In the genomic region with DNA sequence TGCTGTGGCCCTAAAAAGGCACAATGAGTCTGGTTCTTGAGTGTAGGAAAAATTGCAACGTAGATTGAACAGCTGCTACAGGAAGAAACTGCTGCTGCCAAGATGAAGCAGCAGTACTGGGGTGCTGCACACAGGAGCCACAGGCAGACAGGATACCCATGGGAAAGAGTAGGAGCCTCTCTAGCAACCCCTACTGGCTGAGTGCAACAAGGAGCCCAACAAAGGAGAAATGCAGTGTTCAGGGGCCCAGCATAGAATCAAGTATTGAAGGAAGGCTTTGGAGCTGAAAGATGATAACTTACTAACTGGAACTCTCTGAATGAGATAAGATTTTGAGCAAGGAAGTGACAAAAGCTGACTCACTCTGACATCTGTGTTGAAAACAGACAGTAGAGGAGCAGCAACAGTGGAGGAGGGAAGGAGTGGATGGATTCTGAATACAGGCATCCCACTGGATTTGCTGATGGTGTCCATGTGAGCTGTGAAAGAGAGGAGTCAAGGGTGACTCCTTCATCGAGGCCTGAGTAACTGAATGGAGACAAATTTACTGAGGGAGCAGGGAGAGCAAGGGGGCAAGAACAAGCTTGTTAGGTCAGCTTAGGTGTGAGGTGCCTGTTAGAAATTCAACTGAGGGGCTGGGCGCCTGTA, we compare ENCODE assay signal across 8 cellular contexts.
DNase-seq lines count a peak whose midpoint lies in the region; ATAC-seq and TF ChIP-seq lines count a peak whose summit lies in the region.

No MANE protein-coding gene starts in this region.

- H3K23ac ChIP-seq in H9 (ENCODE audit: insufficient read length, low read depth, low read length) = no peak overlapping the region

- no peak overlapping the region for H2BK15ac ChIP-seq in H9 (ENCODE audit: low read depth, low read length)

- no peaks in the 10 kb centered on the region for H4K20me1 ChIP-seq in H9 (ENCODE audit: control insufficient read depth, insufficient read depth, insufficient read length)

- no peak overlapping the region for H3K4ac ChIP-seq in H9 (ENCODE audit: low read depth, low read length)

- no peaks in the 10 kb centered on the region for H3K9me3 Mint-ChIP-seq in Calu3 (ENCODE audit: low read depth, unreplicated experiment)
- peaks cover 5 to 11% of the 10 kb centered on the region in 2 experiments; a peak in 4 of 5 replicates for H3K9me3 Mint-ChIP-seq in H9

- H3K9ac ChIP-seq in H9 (ENCODE audit: extremely low read depth, insufficient read length, low read length) (no peak overlapping the region), adipocyte (ENCODE audit: low read length) (peak overlapping the region; percentile 30), liver (ENCODE audit: low read depth in 1 of 2, low read length in 2 of 2) (no peak overlapping the region)

- H4K91ac ChIP-seq in H9 (ENCODE audit: insufficient read length, low read depth, low read length) = no peak overlapping the region

- no peak overlapping the region for H3K4me2 ChIP-seq in H9 (ENCODE audit: insufficient read depth, insufficient read length, low read length)

- ATAC-seq in Panc1 (no peak), HG02970 (IDR thresholded peaks at IDR 0.05; ENCODE audit: low FRiP score, unreplicated experiment) (no peak)

- no peak overlapping the region for H2AK5ac ChIP-seq in H9 (ENCODE audit: insufficient read length, low read length)

- CTCF ChIA-PET in Calu3 (lab: Charles Lee) = no interaction called here
- CTCF ChIA-PET in Panc1 (lab: Charles Lee) = interaction anchor here (0.6 kb wide), 1 partner anchor 91 kb away, joined by 8 read pairs; no protein-coding TSS in a partner anchor

- H3K36me3 ChIP-seq in Panc1 (ENCODE audit: control insufficient read depth, insufficient read depth, low read length) = no peaks in the 10 kb centered on the region
- no peaks in the 10 kb centered on the region for H3K36me3 ChIP-seq in adipocyte (ENCODE audit: control insufficient read depth, insufficient read depth, low read length, severe bottlenecking)
- no peaks in the 10 kb centered on the region for H3K36me3 ChIP-seq in liver (ENCODE audit: control insufficient read depth in 4 of 4, insufficient read depth in 3 of 4, low read depth in 1 of 4, low read length in 3 of 4)
- no peaks in the 10 kb centered on the region for H3K36me3 ChIP-seq in transverse colon

- no peak overlapping the region for H3K14ac ChIP-seq in H9 (ENCODE audit: insufficient read depth, low read length)

- no peak overlapping the region for H4K8ac ChIP-seq in H9 (replicated peaks; ENCODE audit: insufficient read length, low read depth, low read length)

- POLR2A ChIA-PET in Panc1 (lab: Charles Lee) = no interaction called here

- no peak overlapping the region for H3K18ac ChIP-seq in H9 (ENCODE audit: insufficient read length, low read depth, low read length)

- H3K27me3 Mint-ChIP-seq in Calu3 (ENCODE audit: unreplicated experiment) (no peaks in the 10 kb centered on the region), H9 (ENCODE audit: low read depth) (no peaks in the 10 kb centered on the region; the same call in 1 of the 2 replicates)

- peaks cover 10% of the 10 kb centered on the region for H3K4me1 Mint-ChIP-seq in Calu3 (ENCODE audit: low read depth, unreplicated experiment)
- H3K4me1 Mint-ChIP-seq in H9 = peaks cover 19 to 28% of the 10 kb centered on the region in 2 experiments

- H3K79me2 ChIP-seq in H9 (ENCODE audit: insufficient read depth, low read length) = no peaks in the 10 kb centered on the region

- H3K4me1 ChIP-seq in H9 (ENCODE audit: insufficient read depth, low read length) = no peaks in the 10 kb centered on the region; the same call in 1 of the 2 replicates
- H3K4me1 ChIP-seq in Panc1 (ENCODE audit: control insufficient read depth, insufficient read depth, low read length) = no peaks in the 10 kb centered on the region
- peaks cover 69% of the 10 kb centered on the region for H3K4me1 ChIP-seq in adipocyte (ENCODE audit: control insufficient read depth, insufficient read depth, low read length)
- peaks cover 0 to 2% (median 0%) of the 10 kb centered on the region in 4 donors for H3K4me1 ChIP-seq in liver (ENCODE audit: control insufficient read depth in 4 of 4, insufficient read depth in 4 of 4, low read length in 3 of 4)
- peaks cover 0 to 9% (median 0%) of the 10 kb centered on the region in 4 donors for H3K4me1 ChIP-seq in transverse colon

- intact Hi-C loops in Calu3 (cut with micrococcal nuclease; ENCODE audit: unreplicated experiment) (no loop called here), Panc1 (cut with micrococcal nuclease; ENCODE audit: unreplicated experiment) (no loop called here), transverse colon (cut with DNase I; ENCODE audit: low total_unique reads) (no loop called here)

- H3K9me3 ChIP-seq in H9 (ENCODE audit: control insufficient read depth, low read depth, low read length) (no peaks in the 10 kb centered on the region), Panc1 (ENCODE audit: control insufficient read depth, insufficient read depth, low read depth, low read length) (no peaks in the 10 kb centered on the region), adipocyte (ENCODE audit: control insufficient read depth, low read length) (no peaks in the 10 kb centered on the region), liver (ENCODE audit: control insufficient read depth in 4 of 4, low read length in 3 of 4) (no peaks in the 10 kb centered on the region), transverse colon (no peaks in the 10 kb centered on the region)

- no peak overlapping the region for H3T11ph ChIP-seq in H9 (ENCODE audit: low read length)

- no peak overlapping the region for H3K56ac ChIP-seq in H9 (ENCODE audit: insufficient read length, low read depth, low read length)

- no peaks in the 10 kb centered on the region for H3K23me2 ChIP-seq in H9 (ENCODE audit: insufficient read length, low read depth, low read length, poor library complexity, severe bottlenecking)

- in situ Hi-C loops in Panc1 (cut with HindIII; ENCODE audit: low pct_unique_long_range_greater_than_20kb, low sequenced_read_pairs) = no loop called here
- in situ Hi-C loops in transverse colon (cut with MboI; ENCODE audit: low pct_ligation_motif_present in 1 of 4, low pct_unique_long_range_greater_than_20kb in 1 of 4, low sequenced_read_pairs in 3 of 4) = loop anchor here in 1 of 4 donors (10.0 kb wide), 1 partner anchor 496 kb away; no protein-coding TSS in a partner anchor

- no CpG with 5 or more reads among the region's 3 CpGs for WGBS in H9 (ENCODE audit: extremely low coverage, insufficient read length, low lambda C conversion rate)
- 75% methylated on average over 3 of the region's 3 CpGs for WGBS in liver
- WGBS in transverse colon (ENCODE audit: low coverage in 1 of 2), 2 donors = 67 to 72% methylated on average over 1 to 3 of the region's 3 CpGs

- H3K36me3 Mint-ChIP-seq in Calu3 (ENCODE audit: insufficient read depth, unreplicated experiment) (no peaks in the 10 kb centered on the region), H9 (ENCODE audit: insufficient read depth in 1 of 3, low read depth in 3 of 3) (peaks cover 0 to 12% (median 6%) of the 10 kb centered on the region in 3 experiments; a peak in 5 of 7 replicates)

- H2BK12ac ChIP-seq in H9 (ENCODE audit: insufficient read length, low read depth, low read length) = no peak overlapping the region

- no peak overlapping the region for H2BK120ac ChIP-seq in H9 (ENCODE audit: low read depth, low read length, poor library complexity, severe bottlenecking)

- H3K4me3 Mint-ChIP-seq in Calu3 (ENCODE audit: low read depth, unreplicated experiment) = no peak overlapping the region
- no peak overlapping the region for H3K4me3 Mint-ChIP-seq in H9

- H3K79me1 ChIP-seq in H9 (ENCODE audit: insufficient read depth, low read depth, low read length, poor library complexity, severe bottlenecking) = no peaks in the 10 kb centered on the region

- no peak overlapping the region for H2AFZ ChIP-seq in H9 (ENCODE audit: low read length)

- TF ChIP-seq EP300 in transverse colon (IDR thresholded peaks at IDR 0.05; ENCODE audit: low read depth) = no peak

- no peak for TF ChIP-seq POLR2A in transverse colon (IDR thresholded peaks at IDR 0.05)

- BruUV-seq in Calu3 (replicated peaks; lab: Mats Ljungman, UMichigan) = no TSS peak
- no TSS peak for BruUV-seq in Panc1 (replicated peaks; lab: Mats Ljungman, UMichigan)

- DNase-seq in Calu3 = peak; percentile 34
- peak; percentile 66 for DNase-seq in H9
- no peak for DNase-seq in Panc1 (ENCODE audit: low read depth, low spot score)
- peak; percentile 57 for DNase-seq in adipocyte (ENCODE audit: low read depth)
- DNase-seq in transverse colon = peak; percentile 49
- DNase-seq in cerebellar nuclear complex (lab: John Stamatoyannopoulos, UW) = no peak

- TF ChIP-seq CTCF in Calu3 (IDR thresholded peaks at IDR 0.05; ENCODE audit: unreplicated experiment) (no peak), H9 (conservative IDR thresholded peaks at IDR 0.05) (peak; percentile 73), Panc1 (IDR thresholded peaks at IDR 0.05) (peak; percentile 25; the same call in 1 of the 2 replicates), liver (IDR thresholded peaks at IDR 0.05; ENCODE audit: low read depth, low read length, missing input control) (peak; percentile 45), transverse colon (IDR thresholded peaks at IDR 0.05) (peak; percentile 30 to 45 (median 39))

- H4K5ac ChIP-seq in H9 (ENCODE audit: insufficient read length, low read depth, low read length) = no peak overlapping the region

- H3K27ac Mint-ChIP-seq in Calu3 (ENCODE audit: unreplicated experiment) = no peak overlapping the region
- 0 out of 7 replicates have a peak overlapping the region, but pooled peaks of 1 of the 3 experiments have one; percentile 9 for H3K27ac Mint-ChIP-seq in H9

- H3K27me3 ChIP-seq in H9 (ENCODE audit: insufficient read depth, low read length) (no peaks in the 10 kb centered on the region), Panc1 (ENCODE audit: control insufficient read depth, insufficient read depth, low read length) (no peaks in the 10 kb centered on the region), adipocyte (replicated peaks; ENCODE audit: control insufficient read depth, insufficient read depth, low read length) (no peaks in the 10 kb centered on the region), liver (ENCODE audit: control insufficient read depth in 4 of 4, insufficient read depth in 4 of 4, low read length in 3 of 4) (no peaks in the 10 kb centered on the region), transverse colon (no peaks in the 10 kb centered on the region)

- no peak overlapping the region for H3K27ac ChIP-seq in H9 (ENCODE audit: insufficient read length, low read depth, low read length)
- no peak overlapping the region for H3K27ac ChIP-seq in Panc1 (ENCODE audit: low read length)
- no peak overlapping the region for H3K27ac ChIP-seq in liver (ENCODE audit: low read depth in 1 of 2, low read length in 2 of 2)
- no peak overlapping the region for H3K27ac ChIP-seq in transverse colon

- H2BK20ac ChIP-seq in H9 (ENCODE audit: low read depth, low read length, poor library complexity, severe bottlenecking) = no peak overlapping the region

- H2BK5ac ChIP-seq in H9 (ENCODE audit: insufficient read length, low read length) = no peak overlapping the region

- H3K4me3 ChIP-seq in Panc1 (ENCODE audit: low read depth in 2 of 2, low read length in 2 of 2) (no peak overlapping the region), adipocyte (ENCODE audit: low read length) (no peak overlapping the region), liver (ENCODE audit: low read depth in 1 of 3, low read length in 3 of 3) (no peak overlapping the region), transverse colon (no peak overlapping the region)

- peak; percentile 75 to 88 for TF ChIP-seq RAD21 in liver (IDR thresholded peaks at IDR 0.05)

Comparison
In these comparisons a context has a peak if more than half of its experiments do, and no peak if none do; other contexts are left out.
1. DNase-seq: peak in Calu3 (single experiment), H9 (single experiment), adipocyte (single experiment) and transverse colon (single experiment); none in Panc1 (single experiment) and cerebellar nuclear complex (0 of 2).